ENCODE assay signal across 9 cellular contexts in the genomic region with DNA sequence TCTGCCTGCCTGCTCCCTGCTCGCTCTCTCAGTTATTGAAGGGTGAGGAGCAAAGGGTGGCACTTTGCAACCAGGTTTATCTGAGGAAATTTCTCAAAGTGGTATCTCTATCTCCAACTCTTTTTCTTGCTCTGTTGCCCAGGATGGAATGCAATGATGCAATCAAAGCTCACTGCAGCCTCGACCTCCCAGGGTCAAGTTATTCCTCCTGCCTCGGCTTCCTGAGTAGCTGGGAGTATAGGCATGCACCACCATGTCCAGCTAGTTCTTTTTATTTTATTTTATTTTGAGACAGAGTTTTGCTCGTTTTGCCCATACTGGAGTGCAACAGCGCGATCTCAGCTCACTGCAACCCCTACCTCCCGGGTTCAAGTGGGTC. TPM values are rescaled to one million over a fixed set of nuclear protein-coding genes. Genes with fewer than 3 reads are reported as not detected.
DNase-seq lines count a peak whose midpoint lies in the region; ATAC-seq and TF ChIP-seq lines count a peak whose summit lies in the region.
"Had no signal": no experiment of that assay in that cellular context is flagged by ENCODE, and none has a peak within 500 bp of the region (broad histone marks: within the 10 kb centered on the region; RNA-seq: fewer than 3 reads in every experiment).

No MANE protein-coding gene starts in this region.

- TF ChIP-seq POLR2A in heart left ventricle (IDR thresholded peaks at IDR 0.05) (no peak), vagina (IDR thresholded peaks at IDR 0.05) (no peak)

- no peak for TF ChIP-seq CTCF in cardiac muscle cell (IDR thresholded peaks at IDR 0.05; ENCODE audit: low read depth, low read length)
- TF ChIP-seq CTCF in heart left ventricle (IDR thresholded peaks at IDR 0.05), result no peak
- no peak for TF ChIP-seq CTCF in hepatocyte (IDR thresholded peaks at IDR 0.05; ENCODE audit: poor library complexity)
- TF ChIP-seq CTCF in vagina (IDR thresholded peaks at IDR 0.05), result no peak

- peaks cover 10% of the 10 kb centered on the region for H3K79me2 ChIP-seq in hepatocyte

- 79 to 83% (median 80%) methylated on average over 7 of the region's 7 CpGs for WGBS in heart left ventricle, 4 donors
- WGBS in hepatocyte (ENCODE audit: low lambda C conversion rate, missing lambda C conversion rate), result 73% methylated on average over 7 of the region's 7 CpGs

- H3K9me2 ChIP-seq in hepatocyte (replicated peaks; ENCODE audit: insufficient read depth), result no peaks in the 10 kb centered on the region

- no peaks in the 10 kb centered on the region for H3K27me3 ChIP-seq in cardiac muscle cell
- no peaks in the 10 kb centered on the region for H3K27me3 ChIP-seq in heart left ventricle
- H3K27me3 ChIP-seq in hepatocyte, result no peaks in the 10 kb centered on the region
- no peaks in the 10 kb centered on the region for H3K27me3 ChIP-seq in vagina

- no peak for ATAC-seq in heart left ventricle

- no peaks in the 10 kb centered on the region for H3K36me3 ChIP-seq in cardiac muscle cell
- H3K36me3 ChIP-seq in heart left ventricle, result peaks cover 0 to 4% (median under 1%) of the 10 kb centered on the region in 9 donors
- H3K36me3 ChIP-seq in hepatocyte (replicated peaks; ENCODE audit: insufficient read depth, low read depth), result no peaks in the 10 kb centered on the region
- H3K36me3 ChIP-seq in vagina, result peaks cover 0 to under 1% of the 10 kb centered on the region in 2 donors

- H3K9me3 ChIP-seq in cardiac muscle cell (ENCODE audit: low read depth), result no peaks in the 10 kb centered on the region
- no peaks in the 10 kb centered on the region for H3K9me3 ChIP-seq in heart left ventricle
- no peaks in the 10 kb centered on the region for H3K9me3 ChIP-seq in hepatocyte (ENCODE audit: low read depth)
- H3K9me3 ChIP-seq in vagina, result no peaks in the 10 kb centered on the region

- peak in 1 of 2 donors; percentile 86 for DNase-seq in cardiac muscle cell (ENCODE audit: low read depth in 1 of 2, low spot score in 1 of 2)
- no peak for DNase-seq in heart left ventricle
- DNase-seq in hepatocyte (ENCODE audit: low spot score), result no peak
- no peak for DNase-seq in vagina (ENCODE audit: extremely low spot score in 2 of 2)
- no peak for DNase-seq in NCI-H146 (lab: John Stamatoyannopoulos, UW)
- no peak for DNase-seq in NOMO-1 treated with dmso at 0.1 percent for 144 hours (lab: John Stamatoyannopoulos, UW; ENCODE audit: unreplicated experiment)
- DNase-seq: NCI-H2029 treated with DMSO at 0.1 percent for 48 hours, RPMI8226 had no signal

- H2AFZ ChIP-seq in hepatocyte, result no peak overlapping the region

- intact Hi-C loops in heart left ventricle (cut with DNase I), result no loop called here
- intact Hi-C loops in vagina (cut with DNase I), result no loop called here

- H3K27ac ChIP-seq in cardiac muscle cell (peak overlapping the region; percentile 79), heart left ventricle (no peak overlapping the region), hepatocyte (peak overlapping the region; percentile 79), vagina (peak overlapping the region; percentile 45)

- H3K4me1 ChIP-seq in cardiac muscle cell (ENCODE audit: low read depth), result peaks cover 16% of the 10 kb centered on the region
- H3K4me1 ChIP-seq in heart left ventricle, result peaks cover 2 to 57% (median 23%) of the 10 kb centered on the region in 12 donors
- peaks cover 20% of the 10 kb centered on the region for H3K4me1 ChIP-seq in hepatocyte (ENCODE audit: insufficient read depth)
- H3K4me1 ChIP-seq in vagina, result peaks cover 24% of the 10 kb centered on the region

- H3K4me3 ChIP-seq in cardiac muscle cell (no peak overlapping the region), heart left ventricle (no peak overlapping the region), hepatocyte (no peak overlapping the region), vagina (no peak overlapping the region)

- no peaks in the 10 kb centered on the region for H4K20me1 ChIP-seq in hepatocyte (ENCODE audit: insufficient read depth, poor library complexity, severe bottlenecking)

- H3K4me2 ChIP-seq in hepatocyte, result peak overlapping the region; percentile 56

RNA-seq across cellular contexts. Expression of gene ACTMAP, which starts 4.9 kb away (rescaled TPM):
- total RNA-seq in cardiac muscle cell (7.6 and 9.6 TPM in 2 replicates), heart left ventricle (10 to 100 TPM in 3 of 9 donors, 1 to 10 TPM in 6; 4.2 to 11.1 (median 8.6) TPM), hepatocyte (3.2 and 3.8 TPM in 2 replicates), vagina (2.2 TPM)
- polyA plus RNA-seq in cardiac muscle cell (30.4 and 40.0 TPM in 2 replicates), heart left ventricle (1 to 10 TPM; 4.5 to 7.7 TPM), hepatocyte (14.8 and 19.1 TPM in 2 replicates)

RNA-seq across cellular contexts. Expression of gene SNRPA, which starts 5.6 kb away (rescaled TPM):
- 158 and 230 TPM in 2 replicates for total RNA-seq in cardiac muscle cell
- polyA plus RNA-seq in cardiac muscle cell, result 145 and 155 TPM in 2 replicates
- 10 to 100 TPM; 22.5 to 50.2 (median 31.6) TPM for total RNA-seq in heart left ventricle
- polyA plus RNA-seq in heart left ventricle, result 10 to 100 TPM; 23.5 to 32.3 TPM
- total RNA-seq in hepatocyte, result 25.1 and 33.2 TPM in 2 replicates
- polyA plus RNA-seq in hepatocyte, result 86.9 and 95.0 TPM in 2 replicates
- total RNA-seq in vagina, result 72.7 TPM

RNA-seq across cellular contexts. Expression of gene ITPKC, which starts 28.5 kb away (rescaled TPM):
- 19.1 and 19.4 TPM in 2 replicates for total RNA-seq in cardiac muscle cell
- polyA plus RNA-seq in cardiac muscle cell, result 12.5 and 15.4 TPM in 2 replicates
- 10 to 100 TPM in 3 of 9 donors, 1 to 10 TPM in 6; 6.9 to 27.3 (median 8.9) TPM for total RNA-seq in heart left ventricle
- polyA plus RNA-seq in heart left ventricle, result 10 to 100 TPM; 13.0 to 22.7 TPM
- 52.3 and 52.9 TPM in 2 replicates for total RNA-seq in hepatocyte
- 67.6 and 75.8 TPM in 2 replicates for polyA plus RNA-seq in hepatocyte
- 92.6 TPM for total RNA-seq in vagina

RNA-seq across cellular contexts. Expression of gene COQ8B, which starts 28.7 kb away (rescaled TPM):
- total RNA-seq in cardiac muscle cell, result 82.5 and 90.1 TPM in 2 replicates
- polyA plus RNA-seq in cardiac muscle cell, result 62.6 and 90.6 TPM in 2 replicates
- 10 to 100 TPM; 18.2 to 49.7 (median 27.8) TPM for total RNA-seq in heart left ventricle
- 10 to 100 TPM; 25.1 to 38.3 TPM for polyA plus RNA-seq in heart left ventricle
- 46.2 and 49.2 TPM in 2 replicates for total RNA-seq in hepatocyte
- 40.2 and 40.7 TPM in 2 replicates for polyA plus RNA-seq in hepatocyte
- total RNA-seq in vagina, result 51.1 TPM

RNA-seq across cellular contexts. Expression of gene MIA, which starts 29.9 kb away (rescaled TPM):
- not detected in 2 replicates for total RNA-seq in cardiac muscle cell
- not detected in 2 replicates for polyA plus RNA-seq in cardiac muscle cell
- 1 to 10 TPM in 2 of 9 donors, under 1 TPM in 2, not detected in 5; 0.72 to 3.0 (median 0.99) TPM for total RNA-seq in heart left ventricle
- 1 to 10 TPM in 1 of 2 donors, under 1 TPM in 1; 0.99 to 1.0 TPM for polyA plus RNA-seq in heart left ventricle
- total RNA-seq in hepatocyte, result 0.88 TPM in 1 of 2 replicates, not detected in the other
- polyA plus RNA-seq in hepatocyte, result 0.86 and 2.0 TPM in 2 replicates
- 11.0 TPM for total RNA-seq in vagina
- total RNA-seq: A172 had no signal

Comparison
In these comparisons a context has a peak if more than half of its experiments do, and no peak if none do; other contexts are left out.
1. H3K27ac ChIP-seq: peak in cardiac muscle cell (single experiment), hepatocyte (single experiment) and vagina (single experiment); none in heart left ventricle (0 of 12).